In genomic region chr1:56477164-56478111, GRCh38 we compare ENCODE assay signal across 8 cellular contexts.
A peak's percentile ranks its signal among the peaks of the same experiment; 100 is the strongest.
DNase-seq lines count a peak whose midpoint lies in the region; ATAC-seq and TF ChIP-seq lines count a peak whose summit lies in the region.

No MANE protein-coding gene starts in this region.

- H3K9me3 ChIP-seq in gastroesophageal sphincter: no peaks in the 10 kb centered on the region

- TF ChIP-seq EP300 in gastroesophageal sphincter (IDR thresholded peaks at IDR 0.05): no peak

- H3K27ac ChIP-seq in gastroesophageal sphincter (peak overlapping the region; percentile 92 to 99 (median 94)), RWPE1 (no peak overlapping the region)

- TF ChIP-seq CTCF in gastroesophageal sphincter (IDR thresholded peaks at IDR 0.05) (peak in 1 of 4 experiments; percentile 4), neural crest cell (conservative IDR thresholded peaks at IDR 0.05) (no peak), RWPE1 (conservative IDR thresholded peaks at IDR 0.05; ENCODE audit: low read depth) (no peak)

- no peaks in the 10 kb centered on the region for H3K9me3 Mint-ChIP-seq in neural crest cell

- CTCF ChIA-PET in RWPE1 (lab: Yijun Ruan, JAX): interaction anchor here (0.7 kb wide), 2 partner anchors 16 to 364 kb away, joined by 3 read pairs; no protein-coding TSS in a partner anchor

- WGBS in gastroesophageal sphincter (ENCODE audit: low coverage in 1 of 2), 2 donors: 9 to 14% methylated on average over 8 to 13 of the region's 62 CpGs

- POLR2A ChIA-PET in RWPE1 (lab: Yijun Ruan, JAX; ENCODE audit: low non-redundant PET): interaction anchor here (0.5 kb wide), 1 partner anchor 23 kb away, joined by 7 read pairs; no protein-coding TSS in a partner anchor

- H3K4me1 ChIP-seq in gastroesophageal sphincter: peaks cover 0 to 30% (median 2%) of the 10 kb centered on the region in 3 donors

- no peaks in the 10 kb centered on the region for H3K27me3 ChIP-seq in gastroesophageal sphincter

- peak; percentile 43 for DNase-seq in DMS114 treated with DMSO at 0.1 percent for 48 hours (lab: John Stamatoyannopoulos, UW; ENCODE audit: unreplicated experiment)
- DNase-seq in RPMI7951 (ENCODE audit: low read depth): peak; percentile 61
- DNase-seq in neural crest cell (ENCODE audit: low read depth, low spot score): peak; percentile 46
- DNase-seq in NCI-H2029 (lab: John Stamatoyannopoulos, UW): no peak
- no peak for DNase-seq in RWPE1 (ENCODE audit: low spot score)
- no peak for DNase-seq in stimulated activated CD4-positive, alpha-beta T cell treated with anti-CD3 and anti-CD28 coated beads, Interleukin-4, amount 100 ng/mL, for 4 hours

- peaks cover 19% of the 10 kb centered on the region for H3K4me1 Mint-ChIP-seq in neural crest cell

- peak overlapping the region; percentile 81 for H3K4me3 Mint-ChIP-seq in neural crest cell

- no peaks in the 10 kb centered on the region for H3K36me3 ChIP-seq in gastroesophageal sphincter

- peak overlapping the region; percentile 65 to 94 for H3K4me3 ChIP-seq in gastroesophageal sphincter

- peak; percentile 15 to 39 for TF ChIP-seq POLR2A in gastroesophageal sphincter (IDR thresholded peaks at IDR 0.05)

- ATAC-seq in gastroesophageal sphincter (peak; percentile 89), HG02571 (IDR thresholded peaks at IDR 0.05; ENCODE audit: unreplicated experiment) (no peak)

- H3K36me3 Mint-ChIP-seq in neural crest cell (ENCODE audit: low read depth): no peaks in the 10 kb centered on the region

- H3K27me3 Mint-ChIP-seq in neural crest cell (ENCODE audit: low read depth): no peaks in the 10 kb centered on the region

- H3K27ac Mint-ChIP-seq in neural crest cell (ENCODE audit: unreplicated experiment): peak overlapping the region; percentile 21

Comparison
In these comparisons a context has a peak if more than half of its experiments do, and no peak if none do; other contexts are left out.
1. DNase-seq: peak in DMS114 treated with DMSO at 0.1 percent for 48 hours (single experiment), RPMI7951 (single experiment) and neural crest cell (single experiment); none in NCI-H2029 (single experiment), RWPE1 (single experiment) and stimulated activated CD4-positive, alpha-beta T cell treated with anti-CD3 and anti-CD28 coated beads, Interleukin-4, amount 100 ng/mL, for 4 hours (0 of 2).